In the genomic region with DNA sequence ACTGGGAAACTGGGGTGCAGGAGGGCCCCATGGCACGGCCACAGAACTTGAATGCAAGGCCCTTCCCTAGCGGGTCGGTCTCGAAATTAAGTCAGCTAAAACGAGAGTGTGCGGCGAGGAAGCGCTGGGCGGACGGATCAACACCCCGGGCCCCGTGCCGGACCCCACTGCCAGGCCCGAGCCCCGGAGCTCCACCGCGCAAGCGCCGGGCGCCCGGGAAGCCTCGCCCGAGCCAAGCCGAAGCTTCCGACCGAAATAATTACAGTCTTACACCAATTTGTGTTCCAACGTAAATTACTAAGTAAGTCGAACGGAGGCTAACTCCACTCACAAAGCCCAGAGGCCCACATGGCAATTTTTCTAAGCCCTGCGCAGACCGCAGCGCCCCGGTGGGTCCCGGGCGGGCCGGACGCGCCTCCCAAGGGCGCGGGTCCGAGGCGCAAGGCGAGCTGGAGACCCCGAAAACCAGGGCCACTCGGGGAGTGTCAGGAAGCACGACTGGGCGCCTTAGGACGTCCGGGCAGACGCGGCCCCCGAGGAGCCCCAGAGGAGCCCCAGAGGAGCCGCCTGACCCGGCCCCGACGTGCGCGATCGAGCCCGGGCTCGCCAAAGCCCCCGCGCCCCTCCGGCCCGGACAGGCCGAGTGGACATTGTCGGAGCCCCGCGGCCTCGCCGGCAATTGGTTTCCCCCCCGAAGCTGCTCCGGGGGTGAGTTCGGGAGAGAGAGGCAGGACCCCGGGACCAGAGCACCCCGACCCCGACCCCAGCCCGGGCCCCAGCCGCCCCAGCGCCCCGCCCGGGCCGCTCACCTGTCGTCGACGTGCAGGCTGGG, we compare ENCODE assay signal across 8 cellular contexts. TPM values are rescaled to one million over a fixed set of nuclear protein-coding genes. Genes with fewer than 3 reads are reported as not detected.
DNase-seq lines count a peak whose midpoint lies in the region; ATAC-seq, FAIRE-seq and TF ChIP-seq lines count a peak whose summit lies in the region.

No MANE protein-coding gene starts in this region.

- H4K20me1 ChIP-seq in keratinocyte (ENCODE audit: control insufficient read depth, extremely low read depth, insufficient read depth, low read length) = peaks cover 47% of the 10 kb centered on the region

- H3K9me1 ChIP-seq in keratinocyte (ENCODE audit: control insufficient read depth, extremely low read depth, insufficient read depth, low read length) = peaks cover 9% of the 10 kb centered on the region

- peaks cover 62% of the 10 kb centered on the region for H3K4me1 ChIP-seq in keratinocyte (ENCODE audit: control insufficient read depth, extremely low read depth, insufficient read depth, low read length)

- no peak overlapping the region for H2AFZ ChIP-seq in keratinocyte (ENCODE audit: control insufficient read depth, low read length)

- peak; percentile 16 for DNase-seq in NCI-H146 (lab: John Stamatoyannopoulos, UW)
- no peak for DNase-seq in NCI-H146 treated with DMSO at 0.1 percent for 48 hours (lab: John Stamatoyannopoulos, UW; ENCODE audit: unreplicated experiment)
- DNase-seq in activated naive CD8-positive, alpha-beta T cell treated with anti-CD3 and anti-CD28 coated beads, Interleukin-2, amount 50 U/mL, for 24 hours = no peak
- no peak for DNase-seq in keratinocyte (ENCODE audit: low read depth, low spot score)
- DNase-seq in stimulated activated naive B cell treated with anti-CD40 and anti-IgM and Interleukin-4, amounts not matched to agents 10 μg/mL and 1 μg/mL and 100 μg/mL, for 72 hours = no peak
- DNase-seq in activated naive CD4-positive, alpha-beta T cell (lab: John Stamatoyannopoulos, UW) = no peak
- DNase-seq in stimulated activated naive CD4-positive, alpha-beta T cell treated with Interleukin-2 at 50 U/mL for 16 hours (lab: John Stamatoyannopoulos, UW) = no peak

- peak overlapping the region; percentile 97 for H3K9ac ChIP-seq in keratinocyte (ENCODE audit: control insufficient read depth, extremely low read depth, insufficient read depth, low read length)

- H3K27ac ChIP-seq in keratinocyte (ENCODE audit: control insufficient read depth, insufficient read depth, low read length) = peak overlapping the region; percentile 80

- no peak for FAIRE-seq in keratinocyte (lab: Jason Lieb, UNC)

- peaks cover 56% of the 10 kb centered on the region for H3K79me2 ChIP-seq in keratinocyte (ENCODE audit: control insufficient read depth, insufficient read depth, low read length)

- peaks cover 3% of the 10 kb centered on the region for H3K36me3 Mint-ChIP-seq in activated naive CD8-positive, alpha-beta T cell treated with anti-CD3 and anti-CD28 coated beads, Interleukin-2, amount 50 U/mL, for 24 hours (ENCODE audit: low read depth)
- peaks cover 0 to 4% of the 10 kb centered on the region in 2 donors for H3K36me3 Mint-ChIP-seq in stimulated activated naive B cell treated with anti-CD40 and anti-IgM and Interleukin-4, amounts not matched to agents 10 μg/mL and 1 μg/mL and 100 μg/mL, for 72 hours

- H3K9me3 ChIP-seq in keratinocyte (ENCODE audit: control insufficient read depth, low read depth, low read length) = no peaks in the 10 kb centered on the region

- peaks cover 26% of the 10 kb centered on the region for H3K4me1 Mint-ChIP-seq in activated naive CD8-positive, alpha-beta T cell treated with anti-CD3 and anti-CD28 coated beads, Interleukin-2, amount 50 U/mL, for 24 hours
- H3K4me1 Mint-ChIP-seq in stimulated activated naive B cell treated with anti-CD40 and anti-IgM and Interleukin-4, amounts not matched to agents 10 μg/mL and 1 μg/mL and 100 μg/mL, for 72 hours = peaks cover 22 to 45% of the 10 kb centered on the region in 2 donors

- no peaks in the 10 kb centered on the region for H3K27me3 ChIP-seq in keratinocyte (ENCODE audit: control insufficient read depth, extremely low read depth, insufficient read depth, low read length)

- no peak for TF ChIP-seq CTCF in keratinocyte (optimal IDR thresholded peaks at IDR 0.05 in 1 of 3, IDR thresholded peaks at IDR 0.05 in 1 of 3, conservative IDR thresholded peaks at IDR 0.05 in 1 of 3; ENCODE audit: extremely low read depth in 1 of 3, insufficient read depth in 2 of 3, low read length in 3 of 3)

- peaks cover 77% of the 10 kb centered on the region for H3K27me3 Mint-ChIP-seq in activated naive CD8-positive, alpha-beta T cell treated with anti-CD3 and anti-CD28 coated beads, Interleukin-2, amount 50 U/mL, for 24 hours
- H3K27me3 Mint-ChIP-seq in stimulated activated naive B cell treated with anti-CD40 and anti-IgM and Interleukin-4, amounts not matched to agents 10 μg/mL and 1 μg/mL and 100 μg/mL, for 72 hours = peaks cover 76 to 91% of the 10 kb centered on the region in 2 donors

- no peak overlapping the region for H3K27ac Mint-ChIP-seq in activated naive CD8-positive, alpha-beta T cell treated with anti-CD3 and anti-CD28 coated beads, Interleukin-2, amount 50 U/mL, for 24 hours
- peak overlapping the region; percentile 83 for H3K27ac Mint-ChIP-seq in stimulated activated naive B cell treated with anti-CD40 and anti-IgM and Interleukin-4, amounts not matched to agents 10 μg/mL and 1 μg/mL and 100 μg/mL, for 72 hours

- peaks cover 1 to 4% of the 10 kb centered on the region in 2 experiments for H3K36me3 ChIP-seq in keratinocyte (ENCODE audit: control insufficient read depth in 2 of 2, extremely low read depth in 1 of 2, insufficient read depth in 2 of 2, low read length in 2 of 2)

- dilution Hi-C loops in keratinocyte (cut with MboI; ENCODE audit: extremely low pct_ligation_motif_present, low sequenced_read_pairs) = no loop called here

- H3K4me3 Mint-ChIP-seq in activated naive CD8-positive, alpha-beta T cell treated with anti-CD3 and anti-CD28 coated beads, Interleukin-2, amount 50 U/mL, for 24 hours = peak overlapping the region; percentile 36
- H3K4me3 Mint-ChIP-seq in stimulated activated naive B cell treated with anti-CD40 and anti-IgM and Interleukin-4, amounts not matched to agents 10 μg/mL and 1 μg/mL and 100 μg/mL, for 72 hours = peak overlapping the region; percentile 65 to 82

- no peak for ATAC-seq in activated naive CD8-positive, alpha-beta T cell treated with anti-CD3 and anti-CD28 coated beads, Interleukin-2, amount 50 U/mL, for 24 hours
- ATAC-seq in stimulated activated naive B cell treated with anti-CD40 and anti-IgM and Interleukin-4, amounts not matched to agents 10 μg/mL and 1 μg/mL and 100 μg/mL, for 72 hours (replicated peaks) = no peak
- no peak for ATAC-seq in GM21528 (IDR thresholded peaks at IDR 0.05; ENCODE audit: low FRiP score, unreplicated experiment)

- H3K4me3 ChIP-seq in keratinocyte (ENCODE audit: control insufficient read depth in 2 of 3, extremely low read depth in 1 of 3, insufficient read depth in 2 of 3, low read depth in 1 of 3, low read length in 3 of 3) = peak overlapping the region; percentile 79 to 92 (median 88)

- peak overlapping the region; percentile 95 for H3K4me2 ChIP-seq in keratinocyte (ENCODE audit: control insufficient read depth, extremely low read depth, insufficient read depth, low read depth, low read length)

- no peaks in the 10 kb centered on the region for H3K9me3 Mint-ChIP-seq in activated naive CD8-positive, alpha-beta T cell treated with anti-CD3 and anti-CD28 coated beads, Interleukin-2, amount 50 U/mL, for 24 hours
- peaks cover 0 to 3% of the 10 kb centered on the region in 2 donors for H3K9me3 Mint-ChIP-seq in stimulated activated naive B cell treated with anti-CD40 and anti-IgM and Interleukin-4, amounts not matched to agents 10 μg/mL and 1 μg/mL and 100 μg/mL, for 72 hours

RNA-seq across cellular contexts. Expression of gene RIPK4, which starts 0.6 kb away (rescaled TPM):
- 16.6 to 23.4 TPM (median 18.4 TPM) in 3 replicates for polyA plus RNA-seq in keratinocyte
- polyA plus RNA-seq in keratinocyte (2011; ENCODE audit: low read depth) = 11.0 TPM
- polyA plus RNA-seq in keratinocyte (2011; cell fraction: cytosol; rRNA removed) = 13.0 and 20.1 TPM in 2 replicates
- 54.2 and 65.2 TPM in 2 replicates for polyA plus RNA-seq in keratinocyte (2011; cell fraction: nucleus; rRNA removed)
- polyA plus RNA-seq in keratinocyte (2012; ENCODE audit: low replicate concordance) = 30.8 and 35.3 TPM in 2 replicates
- polyA minus RNA-seq in keratinocyte = 28.0 to 48.3 TPM (median 30.7 TPM) in 3 replicates
- 40.3 TPM for polyA minus RNA-seq in keratinocyte (2011; cell fraction: cytosol; rRNA and poly(A)+ RNA removed)
- 80.7 and 89.5 TPM in 2 replicates for polyA minus RNA-seq in keratinocyte (2011; cell fraction: nucleus; rRNA and poly(A)+ RNA removed)
